Comparison of ENCODE assay signal across 9 cellular contexts in the genomic region with DNA sequence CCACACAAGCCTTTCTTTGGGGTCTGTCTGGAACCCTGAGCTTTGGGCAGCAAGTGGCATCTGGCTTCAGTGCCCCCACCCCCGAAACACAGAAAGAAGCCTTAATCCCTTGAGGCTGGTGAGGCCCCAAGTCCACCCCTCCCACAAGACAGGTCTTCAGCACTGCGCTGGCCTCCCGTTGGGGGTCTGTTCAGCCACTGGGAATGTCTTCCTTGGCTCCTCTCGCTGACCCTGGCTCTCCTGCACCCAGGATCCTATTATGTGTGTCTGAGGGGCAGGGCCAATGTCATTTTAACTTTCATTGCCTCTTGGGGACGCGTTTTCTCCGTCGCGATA. TPM values are rescaled to one million over a fixed set of nuclear protein-coding genes. Genes with fewer than 3 reads are reported as not detected.
A peak's percentile ranks its signal among the peaks of the same experiment; 100 is the strongest.
DNase-seq lines count a peak whose midpoint lies in the region; ATAC-seq and TF ChIP-seq lines count a peak whose summit lies in the region.
"Had no signal": no experiment of that assay in that cellular context is flagged by ENCODE, and none has a peak within 500 bp of the region (broad histone marks: within the 10 kb centered on the region; RNA-seq: fewer than 3 reads in every experiment).

No MANE protein-coding gene starts in this region.

- intact Hi-C loops in heart right ventricle (cut with DNase I), result loop anchor here in 4 of 10 donors (5.0 to 10.0 kb wide), 3 partner anchors 55 to 193 kb away; a partner anchor contains a TSS
- intact Hi-C loops in left cardiac atrium (cut with DNase I), result loop anchor here in 1 of 2 donors (10.0 kb wide), 1 partner anchor 53 kb away; a partner anchor contains a TSS
- intact Hi-C loops in vagina (cut with DNase I), result no loop called here

- TF ChIP-seq CTCF in heart right ventricle (IDR thresholded peaks at IDR 0.05) (no peak), vagina (IDR thresholded peaks at IDR 0.05) (no peak)

- H3K9me3 Mint-ChIP-seq in central memory CD8-positive, alpha-beta T cell, result no peaks in the 10 kb centered on the region

- H3K9me3 ChIP-seq in heart right ventricle, result no peaks in the 10 kb centered on the region
- no peaks in the 10 kb centered on the region for H3K9me3 ChIP-seq in muscle layer of colon (ENCODE audit: low read length)
- H3K9me3 ChIP-seq in vagina, result no peaks in the 10 kb centered on the region
- H3K9me3 ChIP-seq: mucosa of descending colon had no signal

- H3K27me3 Mint-ChIP-seq in central memory CD8-positive, alpha-beta T cell, result no peaks in the 10 kb centered on the region

- peak overlapping the region; percentile 73 for H3K4me3 Mint-ChIP-seq in central memory CD8-positive, alpha-beta T cell

- H3K4me1 Mint-ChIP-seq in central memory CD8-positive, alpha-beta T cell, result peaks cover 39% of the 10 kb centered on the region

- ATAC-seq in heart right ventricle, result peak in 1 of 8 donors; percentile 28
- ATAC-seq in left cardiac atrium, result no peak
- ATAC-seq in central memory CD8-positive, alpha-beta T cell (replicated peaks; ENCODE audit: extremely low read depth, poor library complexity, severe bottlenecking), result no peak

- no peak for TF ChIP-seq POLR2A in vagina (IDR thresholded peaks at IDR 0.05)

- H3K36me3 Mint-ChIP-seq in central memory CD8-positive, alpha-beta T cell (ENCODE audit: insufficient read depth), result peaks cover 29% of the 10 kb centered on the region

- H3K27ac Mint-ChIP-seq in central memory CD8-positive, alpha-beta T cell (ENCODE audit: low read depth), result peak overlapping the region; percentile 94

- DNase-seq in heart right ventricle (no peak), left cardiac atrium (no peak), vagina (ENCODE audit: extremely low spot score in 2 of 2) (no peak), pons (ENCODE audit: low spot score) (no peak), SKM-1 treated with dmso at 0.1 percent for 144 hours (lab: John Stamatoyannopoulos, UW; ENCODE audit: unreplicated experiment) (no peak)
- no peak for DNase-seq in central memory CD8-positive, alpha-beta T cell (ENCODE audit: low spot score in 2 of 2)
- no peak for DNase-seq in activated CD8-positive, alpha-beta memory T cell treated with anti-CD3 and anti-CD28 coated beads, Interleukin-2, amount 50 U/mL, for 4 hours

- WGBS in heart right ventricle, 2 donors, result 15 to 16% methylated on average over 9 of the region's 9 CpGs

- peak overlapping the region in 7 of 10 donors; percentile 22 to 75 (median 49) for H3K27ac ChIP-seq in heart right ventricle
- H3K27ac ChIP-seq in muscle layer of colon (ENCODE audit: low read depth, low read length), result no peak overlapping the region
- peak overlapping the region; percentile 80 for H3K27ac ChIP-seq in vagina

- H3K27me3 ChIP-seq in heart right ventricle, result peaks cover 0 to 14% (median 0%) of the 10 kb centered on the region in 7 donors
- no peaks in the 10 kb centered on the region for H3K27me3 ChIP-seq in muscle layer of colon (ENCODE audit: control insufficient read depth in 1 of 2, insufficient read depth in 2 of 2, low read length in 2 of 2)
- no peaks in the 10 kb centered on the region for H3K27me3 ChIP-seq in vagina

- H3K4me3 ChIP-seq in heart right ventricle (peak overlapping the region in 9 of 10 donors; percentile 29 to 56 (median 51)), muscle layer of colon (ENCODE audit: low read depth in 1 of 2, low read length in 2 of 2) (peak overlapping the region; percentile 30 to 63), vagina (peak overlapping the region; percentile 38 to 49)
- H3K4me3 ChIP-seq: mucosa of descending colon had no signal

- H3K36me3 ChIP-seq in heart right ventricle, result peaks cover 0 to 27% (median 13%) of the 10 kb centered on the region in 9 donors
- peaks cover 13% of the 10 kb centered on the region for H3K36me3 ChIP-seq in muscle layer of colon (ENCODE audit: insufficient read depth, low read length)
- peaks cover 0 to 26% of the 10 kb centered on the region in 2 donors for H3K36me3 ChIP-seq in vagina

- H3K4me1 ChIP-seq in heart right ventricle (peaks cover 4 to 32% (median 16%) of the 10 kb centered on the region in 9 donors), muscle layer of colon (ENCODE audit: insufficient read depth, low read length) (peaks cover 15% of the 10 kb centered on the region), vagina (peaks cover 22% of the 10 kb centered on the region)

- H3K9ac ChIP-seq in muscle layer of colon (ENCODE audit: low read length), result no peak overlapping the region

RNA-seq across cellular contexts. Expression of a gene that starts 26.9 kb away (rescaled TPM):
- total RNA-seq in heart right ventricle (10 to 100 TPM; 10.3 to 17.3 (median 13.3) TPM), left cardiac atrium (10 to 100 TPM; 23.7 to 31.0 TPM), vagina (65.1 TPM)
- polyA plus RNA-seq in heart right ventricle, result 10 to 100 TPM in 1 of 2 donors, 1 to 10 TPM in 1; 8.0 to 16.8 TPM

RNA-seq across cellular contexts. Expression of a gene that starts 31.3 kb away (rescaled TPM):
- total RNA-seq in heart right ventricle, result 1 to 10 TPM in 1 of 10 donors, under 1 TPM in 6, not detected in 3; 0.12 to 1.5 (median 0.48) TPM
- polyA plus RNA-seq in heart right ventricle, result under 1 TPM in 1 of 2 donors, not detected in 1; 0.35 TPM
- total RNA-seq in left cardiac atrium, result not detected
- not detected for total RNA-seq in vagina
- total RNA-seq: mucosa of descending colon had no signal

RNA-seq across cellular contexts. Expression of a gene that starts 52.9 kb away (rescaled TPM):
- 10 to 100 TPM in 5 of 10 donors, 1 to 10 TPM in 5; 6.1 to 16.2 (median 10.0) TPM for total RNA-seq in heart right ventricle
- polyA plus RNA-seq in heart right ventricle, result 1 to 10 TPM; 2.9 to 6.2 TPM
- total RNA-seq in left cardiac atrium, result 10 to 100 TPM; 11.2 to 11.4 TPM
- total RNA-seq in vagina, result 50.8 TPM
